In genomic region chr13:27770809-27771208, GRCh38 we compare ENCODE assay signal across 9 cellular contexts. TPM values are rescaled to one million over a fixed set of nuclear protein-coding genes. Genes with fewer than 3 reads are reported as not detected.
DNase-seq lines count a peak whose midpoint lies in the region; ATAC-seq and TF ChIP-seq lines count a peak whose summit lies in the region.
"Had no signal": no experiment of that assay in that cellular context is flagged by ENCODE, and none has a peak within 500 bp of the region (broad histone marks: within the 10 kb centered on the region; RNA-seq: fewer than 3 reads in every experiment).

No MANE protein-coding gene starts in this region.

- WGBS in lung, 2 donors, result 15 to 26% methylated on average over 3 of the region's 3 CpGs

- H3K4me3 ChIP-seq in lung, result no peak overlapping the region

- H3K27ac ChIP-seq in VCaP, result no peak overlapping the region
- H3K27ac ChIP-seq in lung (ENCODE audit: low read depth in 1 of 2, low read length in 1 of 2), result no peak overlapping the region

- peak; percentile 42 for DNase-seq in activated CD4-positive, alpha-beta T cell treated with anti-CD3 and anti-CD28 coated beads for 48 hours
- no peak for DNase-seq in activated CD4-positive, alpha-beta T cell treated with anti-CD3 and anti-CD28 coated beads, Interleukin-2, amount 50 U/mL, for 1 hour
- DNase-seq in HT-29 (ENCODE audit: low spot score), result peak; percentile 86
- no peak for DNase-seq in lung (ENCODE audit: low spot score)
- no peak for DNase-seq in cerebellar nuclear complex (lab: John Stamatoyannopoulos, UW)
- DNase-seq in activated naive CD4-positive, alpha-beta T cell treated with anti-CD3 and anti-CD28 coated beads, Interleukin-2, amount 50 U/mL, for 16 hours, result no peak
- DNase-seq: natural killer cell had no signal

- TF ChIP-seq CTCF in VCaP (conservative IDR thresholded peaks at IDR 0.05) (peak; percentile 70), lung (IDR thresholded peaks at IDR 0.05; ENCODE audit: control extremely low read depth, extremely low read depth) (peak; percentile 12)

- ATAC-seq in lung (ENCODE audit: insufficient read depth, low FRiP score) (no peak), HG02981 (IDR thresholded peaks at IDR 0.05; ENCODE audit: unreplicated experiment) (no peak)

- no peaks in the 10 kb centered on the region for H3K9me3 ChIP-seq in lung (ENCODE audit: control insufficient read depth in 2 of 2, insufficient read depth in 1 of 2, low read length in 1 of 2)

- no peaks in the 10 kb centered on the region for H3K4me1 ChIP-seq in lung (ENCODE audit: control insufficient read depth in 2 of 2, insufficient read depth in 2 of 2, low read length in 2 of 2)

- peaks cover 10% of the 10 kb centered on the region for H3K27me3 ChIP-seq in lung (ENCODE audit: control insufficient read depth, insufficient read depth)

- H3K36me3 ChIP-seq in lung (ENCODE audit: control insufficient read depth in 2 of 2, insufficient read depth in 2 of 2, low read length in 2 of 2), result no peaks in the 10 kb centered on the region

RNA-seq across cellular contexts. Expression of gene GSX1, which starts 21.5 kb away (rescaled TPM):
- not detected in 2 replicates for total RNA-seq in HT-29 (2014; rRNA removed; shearing (Covaris generic))
- not detected for total RNA-seq in lung
- not detected for polyA plus RNA-seq in lung
- total RNA-seq: natural killer cell had no signal

Comparison
In these comparisons a context has a peak if more than half of its experiments do, and no peak if none do; other contexts are left out.
1. DNase-seq: peak in activated CD4-positive, alpha-beta T cell treated with anti-CD3 and anti-CD28 coated beads for 48 hours (single experiment) and HT-29 (single experiment); none in activated CD4-positive, alpha-beta T cell treated with anti-CD3 and anti-CD28 coated beads, Interleukin-2, amount 50 U/mL, for 1 hour (single experiment), lung (single experiment), cerebellar nuclear complex (0 of 2) and activated naive CD4-positive, alpha-beta T cell treated with anti-CD3 and anti-CD28 coated beads, Interleukin-2, amount 50 U/mL, for 16 hours (single experiment).